In the genomic region with DNA sequence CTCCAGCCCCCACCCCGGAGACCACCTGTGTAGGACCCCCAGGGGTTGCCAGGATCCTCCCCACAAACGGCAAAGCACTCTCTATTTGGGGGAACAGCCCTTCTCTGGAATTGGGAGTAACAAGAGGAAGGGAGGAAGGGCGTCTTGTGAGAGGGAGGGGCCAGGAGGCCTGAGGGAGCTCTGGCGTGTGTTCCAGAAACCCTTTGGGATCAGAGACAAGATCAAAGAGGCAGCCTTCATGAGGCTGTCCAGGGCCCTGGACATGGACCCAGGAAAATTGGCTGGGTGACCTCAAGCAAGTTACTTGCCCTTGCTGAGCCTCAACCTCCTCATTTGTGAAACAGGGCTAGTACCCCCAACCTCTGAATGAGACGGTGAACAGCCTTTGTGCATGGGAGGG, we compare ENCODE assay signal across 10 cellular contexts. TPM values are rescaled to one million over a fixed set of nuclear protein-coding genes. Genes with fewer than 3 reads are reported as not detected.
DNase-seq lines count a peak whose midpoint lies in the region; ATAC-seq and TF ChIP-seq lines count a peak whose summit lies in the region.
"Had no signal": no experiment of that assay in that cellular context is flagged by ENCODE, and none has a peak within 500 bp of the region (broad histone marks: within the 10 kb centered on the region; RNA-seq: fewer than 3 reads in every experiment).

No MANE protein-coding gene starts in this region.

- H3K27me3 Mint-ChIP-seq in activated CD4-positive, alpha-beta T cell treated with anti-CD3 and anti-CD28 coated beads for 36 hours: no peaks in the 10 kb centered on the region
- no peaks in the 10 kb centered on the region for H3K27me3 Mint-ChIP-seq in activated CD8-positive, alpha-beta T cell treated with anti-CD3 and anti-CD28 coated beads for 36 hours
- H3K27me3 Mint-ChIP-seq in stimulated activated naive B cell treated with anti-CD40 and anti-IgM and Interleukin-4, amounts not matched to agents 10 μg/mL and 1 μg/mL and 100 μg/mL, for 72 hours: no peaks in the 10 kb centered on the region
- no peaks in the 10 kb centered on the region for H3K27me3 Mint-ChIP-seq in natural killer cell (ENCODE audit: low read depth in 2 of 2)

- H3K4me1 Mint-ChIP-seq in activated CD4-positive, alpha-beta T cell treated with anti-CD3 and anti-CD28 coated beads for 36 hours: peaks cover 73% of the 10 kb centered on the region
- peaks cover 68% of the 10 kb centered on the region for H3K4me1 Mint-ChIP-seq in activated CD8-positive, alpha-beta T cell treated with anti-CD3 and anti-CD28 coated beads for 36 hours (ENCODE audit: low read depth)
- H3K4me1 Mint-ChIP-seq in stimulated activated naive B cell treated with anti-CD40 and anti-IgM and Interleukin-4, amounts not matched to agents 10 μg/mL and 1 μg/mL and 100 μg/mL, for 72 hours: peaks cover 45 to 70% of the 10 kb centered on the region in 2 donors
- peaks cover 36 to 47% of the 10 kb centered on the region in 2 donors for H3K4me1 Mint-ChIP-seq in natural killer cell

- CTCF ChIA-PET in activated CD4-positive, alpha-beta T cell treated with anti-CD3 and anti-CD28 coated beads for 36 hours (lab: Charles Lee): interaction anchor here (0.7 to 2.4 kb wide), 2 partner anchors 10 to 17 kb away, joined by 3 to 6 read pairs; no protein-coding TSS in a partner anchor
- CTCF ChIA-PET in activated CD8-positive, alpha-beta T cell treated with anti-CD3 and anti-CD28 coated beads for 36 hours (lab: Charles Lee): interaction anchor here (1.0 kb wide), 1 partner anchor 36 kb away, joined by 3 read pairs; no protein-coding TSS in a partner anchor

- no peak for DNase-seq in activated CD4-positive, alpha-beta T cell treated with anti-CD3 and anti-CD28 coated beads for 36 hours
- no peak for DNase-seq in activated CD4-positive, alpha-beta T cell treated with anti-CD3 and anti-CD28 coated beads, Interleukin-2, amount 50 U/mL, for 4 hours
- no peak for DNase-seq in activated CD8-positive, alpha-beta T cell treated with anti-CD3 and anti-CD28 coated beads for 36 hours
- no peak for DNase-seq in stimulated activated naive B cell treated with anti-CD40 and anti-IgM and Interleukin-4, amounts not matched to agents 10 μg/mL and 1 μg/mL and 100 μg/mL, for 72 hours
- DNase-seq in NCI-H2081 treated with DMSO at 0.1 percent for 48 hours (lab: John Stamatoyannopoulos, UW) (no peak), natural killer cell (no peak), retina (no peak)
- DNase-seq: HCEC 1CT, NCI-H526 treated with DMSO at 0.1 percent for 48 hours had no signal

- no peak overlapping the region for H3K4me3 Mint-ChIP-seq in activated CD4-positive, alpha-beta T cell treated with anti-CD3 and anti-CD28 coated beads for 36 hours
- no peak overlapping the region for H3K4me3 Mint-ChIP-seq in activated CD8-positive, alpha-beta T cell treated with anti-CD3 and anti-CD28 coated beads for 36 hours
- H3K4me3 Mint-ChIP-seq in stimulated activated naive B cell treated with anti-CD40 and anti-IgM and Interleukin-4, amounts not matched to agents 10 μg/mL and 1 μg/mL and 100 μg/mL, for 72 hours: no peak overlapping the region
- no peak overlapping the region for H3K4me3 Mint-ChIP-seq in natural killer cell

- POLR2A ChIA-PET in activated CD4-positive, alpha-beta T cell treated with anti-CD3 and anti-CD28 coated beads for 36 hours (lab: Charles Lee): no interaction called here
- POLR2A ChIA-PET in activated CD8-positive, alpha-beta T cell treated with anti-CD3 and anti-CD28 coated beads for 36 hours (lab: Charles Lee): interaction anchor here (1.1 to 2.4 kb wide), 7 partner anchors 10 to 26 kb away, joined by 3 to 10 read pairs (median 4); no protein-coding TSS in a partner anchor

- H3K4me3 ChIP-seq in gastroesophageal sphincter: no peak overlapping the region

- H3K9me3 ChIP-seq in gastroesophageal sphincter: no peaks in the 10 kb centered on the region

- H3K4me1 ChIP-seq in gastroesophageal sphincter: peaks cover 0 to 95% (median 44%) of the 10 kb centered on the region in 3 donors

- ATAC-seq in activated CD4-positive, alpha-beta T cell treated with anti-CD3 and anti-CD28 coated beads for 36 hours: no peak
- ATAC-seq in activated CD8-positive, alpha-beta T cell treated with anti-CD3 and anti-CD28 coated beads for 36 hours: no peak
- no peak for ATAC-seq in gastroesophageal sphincter
- no peak for ATAC-seq in stimulated activated naive B cell treated with anti-CD40 and anti-IgM and Interleukin-4, amounts not matched to agents 10 μg/mL and 1 μg/mL and 100 μg/mL, for 72 hours (replicated peaks)
- ATAC-seq in natural killer cell: no peak

- TF ChIP-seq CTCF in activated CD8-positive, alpha-beta T cell treated with anti-CD3 and anti-CD28 coated beads for 36 hours (IDR thresholded peaks at IDR 0.05): no peak
- TF ChIP-seq CTCF in gastroesophageal sphincter (IDR thresholded peaks at IDR 0.05) (no peak), natural killer cell (IDR thresholded peaks at IDR 0.05) (no peak)

- no peak for TF ChIP-seq EP300 in gastroesophageal sphincter (IDR thresholded peaks at IDR 0.05)

- TF ChIP-seq POLR2A in gastroesophageal sphincter (IDR thresholded peaks at IDR 0.05): no peak

- intact Hi-C loops in activated CD4-positive, alpha-beta T cell treated with anti-CD3 and anti-CD28 coated beads for 36 hours (cut with DNase I, micrococcal nuclease): no loop called here
- intact Hi-C loops in activated CD8-positive, alpha-beta T cell treated with anti-CD3 and anti-CD28 coated beads for 36 hours (cut with micrococcal nuclease): no loop called here
- intact Hi-C loops in natural killer cell (cut with micrococcal nuclease): no loop called here

- H3K27ac ChIP-seq in gastroesophageal sphincter: peak overlapping the region in 3 of 4 donors; percentile 76 to 82 (median 78)

- H3K36me3 ChIP-seq in gastroesophageal sphincter: no peaks in the 10 kb centered on the region

- H3K9me3 Mint-ChIP-seq in activated CD4-positive, alpha-beta T cell treated with anti-CD3 and anti-CD28 coated beads for 36 hours (ENCODE audit: low read depth): no peaks in the 10 kb centered on the region
- no peaks in the 10 kb centered on the region for H3K9me3 Mint-ChIP-seq in activated CD8-positive, alpha-beta T cell treated with anti-CD3 and anti-CD28 coated beads for 36 hours
- H3K9me3 Mint-ChIP-seq in stimulated activated naive B cell treated with anti-CD40 and anti-IgM and Interleukin-4, amounts not matched to agents 10 μg/mL and 1 μg/mL and 100 μg/mL, for 72 hours: peaks cover 0 to 2% of the 10 kb centered on the region in 2 donors
- H3K9me3 Mint-ChIP-seq in natural killer cell: no peaks in the 10 kb centered on the region

- peak overlapping the region; percentile 74 for H3K27ac Mint-ChIP-seq in activated CD4-positive, alpha-beta T cell treated with anti-CD3 and anti-CD28 coated beads for 36 hours
- H3K27ac Mint-ChIP-seq in activated CD8-positive, alpha-beta T cell treated with anti-CD3 and anti-CD28 coated beads for 36 hours: peak overlapping the region; percentile 36
- peak overlapping the region; percentile 86 for H3K27ac Mint-ChIP-seq in stimulated activated naive B cell treated with anti-CD40 and anti-IgM and Interleukin-4, amounts not matched to agents 10 μg/mL and 1 μg/mL and 100 μg/mL, for 72 hours
- H3K27ac Mint-ChIP-seq in natural killer cell: peak overlapping the region in 1 of 2 donors; percentile 93

- peaks cover 17% of the 10 kb centered on the region for H3K36me3 Mint-ChIP-seq in activated CD4-positive, alpha-beta T cell treated with anti-CD3 and anti-CD28 coated beads for 36 hours (ENCODE audit: low read depth)
- peaks cover 19% of the 10 kb centered on the region for H3K36me3 Mint-ChIP-seq in activated CD8-positive, alpha-beta T cell treated with anti-CD3 and anti-CD28 coated beads for 36 hours (ENCODE audit: low read depth)
- peaks cover 23 to 25% of the 10 kb centered on the region in 2 donors for H3K36me3 Mint-ChIP-seq in stimulated activated naive B cell treated with anti-CD40 and anti-IgM and Interleukin-4, amounts not matched to agents 10 μg/mL and 1 μg/mL and 100 μg/mL, for 72 hours
- H3K36me3 Mint-ChIP-seq in natural killer cell: no peaks in the 10 kb centered on the region

- no peaks in the 10 kb centered on the region for H3K27me3 ChIP-seq in gastroesophageal sphincter

- WGBS in gastroesophageal sphincter (ENCODE audit: low coverage in 1 of 2), 2 donors: no CpG with 5 or more reads among the region's 5 CpGs

RNA-seq across cellular contexts. Expression of gene ECE1, which starts 18.1 kb away (rescaled TPM):
- 100 to 1,000 TPM; 130 to 162 TPM for total RNA-seq in activated CD4-positive, alpha-beta T cell treated with anti-CD3 and anti-CD28 coated beads for 36 hours
- total RNA-seq in activated CD8-positive, alpha-beta T cell treated with anti-CD3 and anti-CD28 coated beads for 36 hours: 100 to 1,000 TPM; 118 to 127 TPM
- 10 to 100 TPM; 68.3 to 94.7 (median 69.9) TPM for total RNA-seq in gastroesophageal sphincter
- 10 to 100 TPM; 47.2 to 70.1 (median 50.7) TPM for total RNA-seq in natural killer cell
